ENCODE assay signal across 1 cellular context in genomic region chr1:77978969-77979838, GRCh38.
TF ChIP-seq lines count a peak whose summit lies in the region.

Gene FUBP1, minus strand, starts transcription at chr1:77979072. Its CDS starts 68 bp downstream, at chr1:77979004.

TF ChIP-seq in HepG2, 621 proteins besides CTCF, POLR2A, EP300 and RAD21 (continued from another document and continues in another):
- TF ChIP-seq ZNF609 (CRISPR knock-in tag; IDR thresholded peaks at IDR 0.05; ENCODE audit: borderline replicate concordance) (0 out of 2 replicates have a peak, but pooled peaks have one; percentile 56), ISL2 (CRISPR knock-in tag; IDR thresholded peaks at IDR 0.05) (peak; percentile 44; the same call in 1 of the 2 replicates), BORCS8-MEF2B (CRISPR knock-in tag; IDR thresholded peaks at IDR 0.05) (0 out of 2 replicates have a peak, but pooled peaks have one; percentile 5), ZNF574 (CRISPR knock-in tag; IDR thresholded peaks at IDR 0.05) (peak; percentile 96), CEBPG (CRISPR knock-in tag; IDR thresholded peaks at IDR 0.05) (peak; percentile 33; the same call in 1 of the 2 replicates), ETV5 (CRISPR knock-in tag; IDR thresholded peaks at IDR 0.05; ENCODE audit: borderline replicate concordance) (peak; percentile 9; the same call in 1 of the 2 replicates), ZNF331 (CRISPR knock-in tag; IDR thresholded peaks at IDR 0.05) (0 out of 2 replicates have a peak, but pooled peaks have one; percentile 48), MXD1 (CRISPR knock-in tag; IDR thresholded peaks at IDR 0.05) (peak; percentile 39; the same call in 1 of the 2 replicates), KAT8 (CRISPR knock-in tag; IDR thresholded peaks at IDR 0.05) (peak; percentile 55; the same call in 1 of the 2 replicates), GLI4 (CRISPR knock-in tag; IDR thresholded peaks at IDR 0.05; ENCODE audit: borderline replicate concordance) (no peak), ZUFSP (CRISPR knock-in tag; IDR thresholded peaks at IDR 0.05; ENCODE audit: borderline replicate concordance) (no peak), AKNA (CRISPR knock-in tag; IDR thresholded peaks at IDR 0.05; ENCODE audit: borderline replicate concordance) (no peak), IKZF5 (CRISPR knock-in tag; IDR thresholded peaks at IDR 0.05) (peak; percentile 59; the same call in 1 of the 2 replicates), NPAS2 (CRISPR knock-in tag; IDR thresholded peaks at IDR 0.05; ENCODE audit: borderline replicate concordance) (no peak), SIN3A (IDR thresholded peaks at IDR 0.05; ENCODE audit: borderline replicate concordance, low read depth, low read length) (peak; percentile 49; the same call in 1 of the 2 replicates), ZNF724P (CRISPR knock-in tag; IDR thresholded peaks at IDR 0.05; ENCODE audit: borderline replicate concordance) (no peak; the same call in 1 of the 2 replicates), CHD2 (IDR thresholded peaks at IDR 0.05; ENCODE audit: low read depth, low read length) (peak; percentile 95), NFATC3 (CRISPR knock-in tag; IDR thresholded peaks at IDR 0.05) (no peak), ZNF24 (IDR thresholded peaks at IDR 0.05) (no peak), TFE3 (CRISPR knock-in tag; IDR thresholded peaks at IDR 0.05) (0 out of 2 replicates have a peak, but pooled peaks have one; percentile 16), CREB1 (IDR thresholded peaks at IDR 0.05) (peak; percentile 83), CREB1 (CRISPR knock-in tag; IDR thresholded peaks at IDR 0.05) (peak; percentile 76), CHD4 (IDR thresholded peaks at IDR 0.05; ENCODE audit: borderline replicate concordance, low read length) (peak; percentile 58; the same call in 1 of the 2 replicates), SP140L (CRISPR knock-in tag; IDR thresholded peaks at IDR 0.05; ENCODE audit: borderline replicate concordance) (0 out of 2 replicates have a peak, but pooled peaks have one; percentile 42), SIN3B (IDR thresholded peaks at IDR 0.05; ENCODE audit: low read length) (0 out of 2 replicates have a peak, but pooled peaks have one; percentile 12), ZNF766 (CRISPR knock-in tag; IDR thresholded peaks at IDR 0.05; ENCODE audit: borderline replicate concordance) (no peak), CBX2 (IDR thresholded peaks at IDR 0.05; ENCODE audit: low read depth, low read length) (no peak), CBX2 (CRISPR knock-in tag; IDR thresholded peaks at IDR 0.05; ENCODE audit: low read depth) (no peak), RERE (CRISPR knock-in tag; IDR thresholded peaks at IDR 0.05; ENCODE audit: low read depth) (no peak), SP4 (CRISPR knock-in tag; IDR thresholded peaks at IDR 0.05) (peak; percentile 45)
